19 cellular contexts compared by ENCODE assay signal in the genomic region with DNA sequence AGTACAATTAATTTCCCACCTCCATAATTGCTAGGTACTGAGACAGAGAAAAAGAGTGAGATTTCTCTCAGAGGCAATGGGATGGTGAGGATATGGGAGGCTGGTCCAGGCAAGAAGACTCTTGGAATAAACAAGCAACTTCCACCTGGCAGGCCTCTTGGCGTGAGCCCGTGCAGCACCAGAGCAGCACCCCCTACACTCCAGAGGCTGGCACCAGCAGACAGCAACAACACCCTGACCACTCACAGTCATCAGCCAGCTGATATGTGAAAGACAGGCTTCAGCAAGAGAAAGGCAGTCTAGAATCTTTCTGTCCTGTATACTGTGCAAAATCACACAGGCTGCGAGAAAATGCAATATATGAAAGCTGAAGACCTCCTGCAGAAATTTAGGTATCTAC. TPM values are rescaled to one million over a fixed set of nuclear protein-coding genes. Genes with fewer than 3 reads are reported as not detected.
DNase-seq lines count a peak whose midpoint lies in the region; ATAC-seq and TF ChIP-seq lines count a peak whose summit lies in the region.
"Had no signal": no experiment of that assay in that cellular context is flagged by ENCODE, and none has a peak within 500 bp of the region (broad histone marks: within the 10 kb centered on the region; RNA-seq: fewer than 3 reads in every experiment).

No MANE protein-coding gene starts in this region.

- H3K27me3 Mint-ChIP-seq in mesothelial cell of epicardium (ENCODE audit: low read depth): no peaks in the 10 kb centered on the region

- no peak overlapping the region for H3K4me3 Mint-ChIP-seq in mesothelial cell of epicardium
- H3K4me3 Mint-ChIP-seq: CD8-positive, alpha-beta T cell; nephron progenitor cell had no signal

- peak overlapping the region; percentile 95 for H3K27ac Mint-ChIP-seq in mesothelial cell of epicardium
- H3K27ac Mint-ChIP-seq: CD8-positive, alpha-beta T cell; nephron progenitor cell had no signal

- H3K36me3 Mint-ChIP-seq in mesothelial cell of epicardium: no peaks in the 10 kb centered on the region
- H3K36me3 Mint-ChIP-seq: CD8-positive, alpha-beta T cell had no signal

- no peaks in the 10 kb centered on the region for H3K9me3 Mint-ChIP-seq in mesothelial cell of epicardium
- H3K9me3 Mint-ChIP-seq: CD8-positive, alpha-beta T cell; nephron progenitor cell had no signal

- H3K27ac ChIP-seq in SJSA1: peak overlapping the region; percentile 95
- peak overlapping the region; percentile 7 for H3K27ac ChIP-seq in stomach smooth muscle (ENCODE audit: low read length)
- H3K27ac ChIP-seq: colonic mucosa had no signal

- TF ChIP-seq CTCF in mesothelial cell of epicardium (IDR thresholded peaks at IDR 0.05; ENCODE audit: unreplicated experiment): no peak

- intact Hi-C loops in Right ventricle myocardium inferior (cut with DNase I): loop anchor here (5.0 kb wide), 1 partner anchor 60 kb away; no protein-coding TSS in a partner anchor

- H3K9me3 ChIP-seq in SJSA1 (replicated peaks) (no peaks in the 10 kb centered on the region), stomach smooth muscle (ENCODE audit: control insufficient read depth in 2 of 2, low read length in 2 of 2) (no peaks in the 10 kb centered on the region)
- H3K9me3 ChIP-seq: colonic mucosa had no signal

- no peaks in the 10 kb centered on the region for H3K27me3 ChIP-seq in SJSA1 (replicated peaks)
- no peaks in the 10 kb centered on the region for H3K27me3 ChIP-seq in stomach smooth muscle (ENCODE audit: control insufficient read depth in 1 of 2, insufficient read depth in 2 of 2, low read length in 2 of 2)
- H3K27me3 ChIP-seq: colonic mucosa had no signal

- no peak for DNase-seq in SJSA1 (ENCODE audit: low read depth in 1 of 2, low spot score in 2 of 2)
- DNase-seq in Right ventricle myocardium inferior (ENCODE audit: missing footprints): no peak
- DNase-seq in mesothelial cell of epicardium (ENCODE audit: low spot score in 2 of 2, unreplicated experiment in 2 of 2): no peak
- no peak for DNase-seq in DMS 273 treated with DMSO at 0.1 percent for 48 hours (lab: John Stamatoyannopoulos, UW)
- no peak for DNase-seq in MV-4-11 (lab: John Stamatoyannopoulos, UW)
- no peak for DNase-seq in NCI-H345 (lab: John Stamatoyannopoulos, UW)
- DNase-seq: activated CD4-positive, alpha-beta T cell treated with anti-CD3 and anti-CD28 coated beads, Interleukin-2, amount 50 U/mL, for 1 hour; activated CD8-positive, alpha-beta memory T cell treated with anti-CD3 and anti-CD28 coated beads, Interleukin-2, amount 50 U/mL, for 48 hours; CD8-positive, alpha-beta T cell; colonic mucosa; DMS79; MM.1S; NCI-H2227 treated with DMSO at 0.1 percent for 48 hours; nephron progenitor cell; NK-92 treated with Interleukin-12 subunit alpha and Interleukin-12 subunit beta, amount 100 ng/mL, for 24 hours; stimulated activated CD4-positive, alpha-beta T cell treated with anti-CD3 and anti-CD28 coated beads, Interleukin-15, amount 100 ng/mL, for 24 hours; stimulated activated naive CD4-positive, alpha-beta T cell had no signal

- no peak overlapping the region for H3K4me3 ChIP-seq in SJSA1
- no peak overlapping the region for H3K4me3 ChIP-seq in stomach smooth muscle (ENCODE audit: low read length in 2 of 2)
- H3K4me3 ChIP-seq: colonic mucosa had no signal

- H3K9ac ChIP-seq in stomach smooth muscle (ENCODE audit: low read length in 2 of 2): no peak overlapping the region

- H3K4me1 Mint-ChIP-seq in mesothelial cell of epicardium: peaks cover 61% of the 10 kb centered on the region

- ATAC-seq in Right ventricle myocardium inferior (peak; percentile 56), GM21786 (IDR thresholded peaks at IDR 0.05; ENCODE audit: unreplicated experiment) (no peak)
- ATAC-seq: CD8-positive, alpha-beta T cell had no signal

- 0 out of 2 replicates have a peak, but pooled peaks cover 6% of the 10 kb centered on the region for H3K36me3 ChIP-seq in SJSA1
- H3K36me3 ChIP-seq in stomach smooth muscle (ENCODE audit: control insufficient read depth in 2 of 2, insufficient read depth in 2 of 2, low read length in 2 of 2): no peaks in the 10 kb centered on the region
- H3K36me3 ChIP-seq: colonic mucosa had no signal

- H3K4me1 ChIP-seq in SJSA1 (replicated peaks) (peaks cover 66% of the 10 kb centered on the region), stomach smooth muscle (ENCODE audit: control insufficient read depth, insufficient read depth, low read length) (peaks cover 37% of the 10 kb centered on the region)
- H3K4me1 ChIP-seq: colonic mucosa had no signal

RNA-seq across cellular contexts. Expression of a gene that starts 59.7 kb away (rescaled TPM):
- 31.5 and 52.7 TPM in 2 replicates for total RNA-seq in SJSA1 (2014; rRNA removed; shearing (Covaris generic))
- total RNA-seq in Right ventricle myocardium inferior (57.3 TPM), mesothelial cell of epicardium (52.2 to 57.0 TPM (median 54.4 TPM) in 3 replicates)
